8 cellular contexts compared by ENCODE assay signal in genomic region chr12:92928962-92929915, GRCh38. TPM values are rescaled to one million over a fixed set of nuclear protein-coding genes. Genes with fewer than 3 reads are reported as not detected.
DNase-seq lines count a peak whose midpoint lies in the region; TF ChIP-seq lines count a peak whose summit lies in the region.

Gene EEA1, minus strand, starts transcription at chr12:92929295. Its CDS starts 229 bp downstream, at chr12:92929066.

- peaks cover 50 to 57% of the 10 kb centered on the region in 2 experiments for H3K4me1 Mint-ChIP-seq in H9
- H3K4me1 Mint-ChIP-seq in neural crest cell = peaks cover 45% of the 10 kb centered on the region

- no peak within 1 kb of the TSS for H4K91ac ChIP-seq in H9 (ENCODE audit: insufficient read length, low read depth, low read length)

- peaks cover 13% of the 10 kb centered on the region; the same call in 1 of the 2 replicates for H3K4me1 ChIP-seq in H9 (ENCODE audit: insufficient read depth, low read length)
- H3K4me1 ChIP-seq in stomach smooth muscle (ENCODE audit: control insufficient read depth, insufficient read depth, low read length) = peaks cover 10% of the 10 kb centered on the region

- H2BK12ac ChIP-seq in H9 (ENCODE audit: insufficient read length, low read depth, low read length) = no peak within 1 kb of the TSS

- no peak within 1 kb of the TSS for H4K8ac ChIP-seq in H9 (replicated peaks; ENCODE audit: insufficient read length, low read depth, low read length)

- H2BK20ac ChIP-seq in H9 (ENCODE audit: low read depth, low read length, poor library complexity, severe bottlenecking) = no peak within 1 kb of the TSS

- H3K79me1 ChIP-seq in H9 (ENCODE audit: insufficient read depth, low read depth, low read length, poor library complexity, severe bottlenecking) = no peaks in the 10 kb centered on the region

- no peak within 1 kb of the TSS for H3K56ac ChIP-seq in H9 (ENCODE audit: insufficient read length, low read depth, low read length)

- H4K20me1 ChIP-seq in H9 (ENCODE audit: control insufficient read depth, insufficient read depth, insufficient read length) = no peaks in the 10 kb centered on the region

- no peak within 1 kb of the TSS for H3K23ac ChIP-seq in H9 (ENCODE audit: insufficient read length, low read depth, low read length)

- H3K4me2 ChIP-seq in H9 (ENCODE audit: insufficient read depth, insufficient read length, low read length) = peak within 1 kb of the TSS; percentile 89

- DNase-seq in G401 (ENCODE audit: low spot score) (peak; percentile 97), H9 (peak; percentile 99), MG63 (peak; percentile 97), SHP77 treated with DMSO at 0.1 percent for 48 hours (lab: John Stamatoyannopoulos, UW) (peak; percentile 74), activated gamma-delta T cell (lab: John Stamatoyannopoulos, UW) (peak; percentile 95), fibroblast of villous mesenchyme (ENCODE audit: low read depth) (peak; percentile 96), neural crest cell (ENCODE audit: low read depth, low spot score) (peak; percentile 90)

- peaks cover 9% of the 10 kb centered on the region for H3K36me3 ChIP-seq in MG63
- H3K36me3 ChIP-seq in stomach smooth muscle (ENCODE audit: control insufficient read depth in 2 of 2, insufficient read depth in 2 of 2, low read length in 2 of 2) = no peaks in the 10 kb centered on the region

- H3K27me3 ChIP-seq in H9 (ENCODE audit: insufficient read depth, low read length) = no peaks in the 10 kb centered on the region
- no peaks in the 10 kb centered on the region for H3K27me3 ChIP-seq in MG63
- H3K27me3 ChIP-seq in stomach smooth muscle (ENCODE audit: control insufficient read depth in 1 of 2, insufficient read depth in 2 of 2, low read length in 2 of 2) = no peaks in the 10 kb centered on the region

- H2BK5ac ChIP-seq in H9 (ENCODE audit: insufficient read length, low read length) = no peak within 1 kb of the TSS

- peak within 1 kb of the TSS; percentile 75 for H3K9ac ChIP-seq in H9 (ENCODE audit: extremely low read depth, insufficient read length, low read length)
- peak within 1 kb of the TSS; percentile 96 to 98 for H3K9ac ChIP-seq in stomach smooth muscle (ENCODE audit: low read length in 2 of 2)

- H2AK5ac ChIP-seq in H9 (ENCODE audit: insufficient read length, low read length) = no peak within 1 kb of the TSS

- H3K4me3 Mint-ChIP-seq in H9 = peak within 1 kb of the TSS; percentile 77 to 88
- H3K4me3 Mint-ChIP-seq in neural crest cell = peak within 1 kb of the TSS; percentile 90

- H3K36me3 Mint-ChIP-seq in H9 (ENCODE audit: insufficient read depth in 1 of 3, low read depth in 3 of 3) (no peaks in the 10 kb centered on the region), neural crest cell (ENCODE audit: low read depth) (no peaks in the 10 kb centered on the region)

- H3K9me3 Mint-ChIP-seq in H9 = no peaks in the 10 kb centered on the region
- no peaks in the 10 kb centered on the region for H3K9me3 Mint-ChIP-seq in neural crest cell

- H3K9me3 ChIP-seq in H9 (ENCODE audit: control insufficient read depth, low read depth, low read length) = no peaks in the 10 kb centered on the region
- no peaks in the 10 kb centered on the region for H3K9me3 ChIP-seq in MG63
- no peaks in the 10 kb centered on the region for H3K9me3 ChIP-seq in stomach smooth muscle (ENCODE audit: control insufficient read depth in 2 of 2, low read length in 2 of 2)

- no peak within 1 kb of the TSS for H4K5ac ChIP-seq in H9 (ENCODE audit: insufficient read length, low read depth, low read length)

- peaks cover 8% of the 10 kb centered on the region; the same call in 1 of the 2 replicates for H3K79me2 ChIP-seq in H9 (ENCODE audit: insufficient read depth, low read length)

- H3K4me3 ChIP-seq in MG63 (peak within 1 kb of the TSS; percentile 86), fibroblast of villous mesenchyme (ENCODE audit: low read depth, low read length) (peak within 1 kb of the TSS; percentile 84), stomach smooth muscle (ENCODE audit: low read length in 2 of 2) (peak within 1 kb of the TSS; percentile 86 to 88)

- peaks cover 3% of the 10 kb centered on the region for H3K23me2 ChIP-seq in H9 (ENCODE audit: insufficient read length, low read depth, low read length, poor library complexity, severe bottlenecking)

- no peak within 1 kb of the TSS for H3K4ac ChIP-seq in H9 (ENCODE audit: low read depth, low read length)

- in situ Hi-C loops in G401 (cut with HindIII; ENCODE audit: low sequenced_read_pairs) = no loop called here

- H2BK120ac ChIP-seq in H9 (ENCODE audit: low read depth, low read length, poor library complexity, severe bottlenecking) = no peak within 1 kb of the TSS

- H3K27me3 Mint-ChIP-seq in H9 (ENCODE audit: low read depth) = no peaks in the 10 kb centered on the region; the same call in 1 of the 2 replicates
- H3K27me3 Mint-ChIP-seq in neural crest cell (ENCODE audit: low read depth) = no peaks in the 10 kb centered on the region

- H3K27ac Mint-ChIP-seq in H9 = peak within 1 kb of the TSS; percentile 93 to 96 (median 95)
- peak within 1 kb of the TSS; percentile 93 for H3K27ac Mint-ChIP-seq in neural crest cell (ENCODE audit: unreplicated experiment)

- H3T11ph ChIP-seq in H9 (ENCODE audit: low read length) = no peak within 1 kb of the TSS

- H3K27ac ChIP-seq in H9 (ENCODE audit: insufficient read length, low read depth, low read length) (peak within 1 kb of the TSS; percentile 69), stomach smooth muscle (ENCODE audit: low read length) (peak within 1 kb of the TSS; percentile 98)

- no CpG with 5 or more reads among the region's 98 CpGs for WGBS in H9 (ENCODE audit: extremely low coverage, insufficient read length, low lambda C conversion rate)

- TF ChIP-seq CTCF in H9 (conservative IDR thresholded peaks at IDR 0.05) (0 out of 3 replicates have a peak, but pooled peaks have one; percentile 13), fibroblast of villous mesenchyme (IDR thresholded peaks at IDR 0.05; ENCODE audit: insufficient read depth, low read depth, low read length) (peak; percentile 6), neural crest cell (conservative IDR thresholded peaks at IDR 0.05) (peak; percentile 26)

- peak within 1 kb of the TSS; percentile 89 for H3K18ac ChIP-seq in H9 (ENCODE audit: insufficient read length, low read depth, low read length)

- H2BK15ac ChIP-seq in H9 (ENCODE audit: low read depth, low read length) = no peak within 1 kb of the TSS

- peak within 1 kb of the TSS; percentile 94 for H3K14ac ChIP-seq in H9 (ENCODE audit: insufficient read depth, low read length)

- no peak within 1 kb of the TSS for H2AFZ ChIP-seq in H9 (ENCODE audit: low read length)

RNA-seq across cellular contexts. Expression of gene EEA1, which starts in this region (rescaled TPM):
- total RNA-seq in G401 (2014; rRNA removed; shearing (Covaris generic)) = 7.6 and 10.0 TPM in 2 replicates
- total RNA-seq in H9 (2021) (11.2 and 14.9 TPM in 2 replicates), fibroblast of villous mesenchyme (18.7 and 25.0 TPM in 2 replicates), neural crest cell (19.9 and 26.0 TPM in 2 replicates)
- 8.5 and 15.6 TPM in 2 replicates for total RNA-seq in MG63 (2014; rRNA removed; shearing (Covaris generic); ENCODE audit: low replicate concordance)

Comparison
In these comparisons a context has a peak if more than half of its experiments do, and no peak if none do; other contexts are left out.
1. Peak in every context shown above with its lines: DNase-seq, H3K4me3 ChIP-seq and H3K27ac ChIP-seq.